Comparison of ENCODE assay signal across 8 cellular contexts in genomic region chr7:6375346-6376101, GRCh38. TPM values are rescaled to one million over a fixed set of nuclear protein-coding genes. Genes with fewer than 3 reads are reported as not detected.
A peak's percentile ranks its signal among the peaks of the same experiment; 100 is the strongest.
DNase-seq lines count a peak whose midpoint lies in the region; ATAC-seq and TF ChIP-seq lines count a peak whose summit lies in the region.

No MANE protein-coding gene starts in this region.

- peak overlapping the region; percentile 97 for H3K27ac Mint-ChIP-seq in activated T-cell treated with anti-CD3 and anti-CD28 coated beads, Interleukin-2, amount 50 U/mL, for 72 hours

- H3K36me3 ChIP-seq in BJ (ENCODE audit: control insufficient read depth, insufficient read depth, low read length) (peaks cover 2% of the 10 kb centered on the region; the same call in 1 of the 2 replicates), HUES64 (ENCODE audit: insufficient read depth, low read length) (peaks cover 3% of the 10 kb centered on the region; the same call in 1 of the 2 replicates)

- TF ChIP-seq CTCF in BJ (IDR thresholded peaks at IDR 0.05; ENCODE audit: insufficient read depth, low read depth, low read length) (no peak), fibroblast of villous mesenchyme (IDR thresholded peaks at IDR 0.05; ENCODE audit: insufficient read depth, low read depth, low read length) (no peak)

- POLR2A ChIA-PET in BJ (lab: Charles Lee) = no interaction called here

- 8% methylated on average over 18 of the region's 23 CpGs for WGBS in HUES64

- no peaks in the 10 kb centered on the region for H3K9me3 ChIP-seq in HUES64 (ENCODE audit: insufficient read depth, low read depth, low read length)

- peaks cover 4 to 6% of the 10 kb centered on the region in 2 donors for H3K36me3 Mint-ChIP-seq in activated T-cell treated with anti-CD3 and anti-CD28 coated beads, Interleukin-2, amount 50 U/mL, for 72 hours (ENCODE audit: insufficient read depth in 2 of 2)

- peaks cover 51% of the 10 kb centered on the region for H3K4me1 Mint-ChIP-seq in activated T-cell treated with anti-CD3 and anti-CD28 coated beads, Interleukin-2, amount 50 U/mL, for 72 hours (ENCODE audit: low read depth)

- no peak for DNase-seq in BJ (ENCODE audit: low read depth)
- peak in 1 of 2 donors; percentile 21 for DNase-seq in activated T-cell treated with anti-CD3 and anti-CD28 coated beads, Interleukin-2, amount 50 U/mL, for 72 hours
- DNase-seq in fibroblast of villous mesenchyme (ENCODE audit: low read depth) = peak; percentile 54
- peak; percentile 29 for DNase-seq in retina
- DNase-seq in germinal center (ENCODE audit: low spot score) = no peak
- no peak for DNase-seq in GF-D8 (lab: John Stamatoyannopoulos, UW)
- DNase-seq in globus pallidus (ENCODE audit: low spot score) = no peak

- peak overlapping the region; percentile 82 for H3K4me3 ChIP-seq in BJ (ENCODE audit: low read depth, low read length)
- H3K4me3 ChIP-seq in HUES64 (ENCODE audit: low read length) = peak overlapping the region; percentile 91
- H3K4me3 ChIP-seq in fibroblast of villous mesenchyme (ENCODE audit: low read depth, low read length) = peak overlapping the region; percentile 85

- H3K9ac ChIP-seq in HUES64 (ENCODE audit: low read depth, low read length) = peak overlapping the region; percentile 94

- peaks cover 10% of the 10 kb centered on the region; the same call in 1 of the 2 replicates for H3K4me1 ChIP-seq in HUES64 (ENCODE audit: insufficient read depth, low read length)

- H3K27me3 ChIP-seq in BJ (ENCODE audit: control insufficient read depth, insufficient read depth, low read length) (no peaks in the 10 kb centered on the region), HUES64 (ENCODE audit: insufficient read depth, low read length) (no peaks in the 10 kb centered on the region)

- H3K27ac ChIP-seq in HUES64 (ENCODE audit: low read depth, low read length) = 0 out of 2 replicates have a peak overlapping the region, but pooled peaks have one; percentile 34

- no peaks in the 10 kb centered on the region for H3K9me3 Mint-ChIP-seq in activated T-cell treated with anti-CD3 and anti-CD28 coated beads, Interleukin-2, amount 50 U/mL, for 72 hours

- H3K27me3 Mint-ChIP-seq in activated T-cell treated with anti-CD3 and anti-CD28 coated beads, Interleukin-2, amount 50 U/mL, for 72 hours (ENCODE audit: low read depth) = no peaks in the 10 kb centered on the region

- CTCF ChIA-PET in BJ (lab: Yijun Ruan, JAX) = no interaction called here

- no peak for ATAC-seq in activated T-cell treated with anti-CD3 and anti-CD28 coated beads, Interleukin-2, amount 50 U/mL, for 72 hours (replicated peaks in 1 of 2)

- peak overlapping the region; percentile 86 to 98 for H3K4me3 Mint-ChIP-seq in activated T-cell treated with anti-CD3 and anti-CD28 coated beads, Interleukin-2, amount 50 U/mL, for 72 hours

RNA-seq across cellular contexts. Expression of gene RAC1, which starts 1.2 kb away (rescaled TPM):
- polyA plus RNA-seq in BJ (2011; rRNA removed) = 381 and 427 TPM in 2 replicates
- 117 and 147 TPM in 2 replicates for polyA minus RNA-seq in BJ (2011; rRNA and poly(A)+ RNA removed)
- 211 TPM for polyA plus RNA-seq in HUES64 (2013, experiment 1 of 2)
- polyA plus RNA-seq in HUES64 (2013, experiment 2 of 2) = 218 TPM
- total RNA-seq in activated T-cell treated with anti-CD3 and anti-CD28 coated beads, Interleukin-2, amount 50 U/mL, for 72 hours = 100 to 1,000 TPM; 171 to 176 TPM
- total RNA-seq in fibroblast of villous mesenchyme = 58.6 and 66.9 TPM in 2 replicates

RNA-seq across cellular contexts. Expression of gene FAM220A, which starts 26.8 kb away (rescaled TPM):
- polyA plus RNA-seq in BJ (2011; rRNA removed) = 17.5 and 20.8 TPM in 2 replicates
- 9.1 and 13.0 TPM in 2 replicates for polyA minus RNA-seq in BJ (2011; rRNA and poly(A)+ RNA removed)
- polyA plus RNA-seq in HUES64 (2013, experiment 1 of 2) = 14.1 TPM
- polyA plus RNA-seq in HUES64 (2013, experiment 2 of 2) = 15.0 TPM
- total RNA-seq in activated T-cell treated with anti-CD3 and anti-CD28 coated beads, Interleukin-2, amount 50 U/mL, for 72 hours = 10 to 100 TPM; 15.0 to 19.6 TPM
- total RNA-seq in fibroblast of villous mesenchyme = 15.5 and 22.9 TPM in 2 replicates

Comparison
In these comparisons a context has a peak if more than half of its experiments do, and no peak if none do; other contexts are left out.
1. DNase-seq: peak in fibroblast of villous mesenchyme (single experiment) and retina (single experiment); none in BJ (single experiment), germinal center (single experiment), GF-D8 (single experiment) and globus pallidus (single experiment).
2. Peak in every context shown above with its lines, with median percentiles within 50 percentile points of each other: H3K4me3 ChIP-seq.